In the genomic region with DNA sequence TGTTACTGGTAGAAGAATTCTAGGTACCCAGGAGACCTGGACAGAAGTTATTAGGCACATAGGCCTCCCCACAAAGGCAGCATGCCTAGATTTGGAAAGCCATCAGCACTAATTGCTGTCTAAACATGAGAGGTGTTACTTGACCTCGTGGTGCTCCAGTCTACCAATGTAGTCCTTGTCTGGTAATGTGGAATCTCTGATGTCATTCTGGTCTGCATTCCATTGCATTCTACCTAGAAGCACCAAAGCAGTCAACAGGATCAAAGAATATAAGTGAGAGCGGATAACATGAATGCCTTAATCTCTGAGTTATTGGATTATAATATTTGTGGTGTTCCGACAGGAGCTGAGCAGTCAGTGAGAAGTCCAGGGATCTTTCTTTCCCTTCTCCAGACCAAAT, we compare ENCODE assay signal across 30 cellular contexts.
"Had no signal": no experiment of that assay in that cellular context is flagged by ENCODE, and none has a peak within 500 bp of the region (broad histone marks: within the 10 kb centered on the region; RNA-seq: fewer than 3 reads in every experiment).

No MANE protein-coding gene starts in this region.

- H3K9ac ChIP-seq: KMS-11 had no signal

- DNase-seq: activated CD4-positive, alpha-beta T cell treated with anti-CD3 and anti-CD28 coated beads, Interleukin-2, amount 10 ng/mL, durations not matched to agents 24 days and 14 days; activated CD4-positive, alpha-beta T cell treated with anti-CD3 and anti-CD28 coated beads, Interleukin-2, amount 50 U/mL, for 4 hours; activated CD8-positive, alpha-beta T cell treated with anti-CD3 and anti-CD28 coated beads, Interleukin-2, amount 10 ng/mL, durations not matched to agents 7 days and 5 days; activated gamma-delta T cell; activated naive CD4-positive, alpha-beta T cell treated with Interleukin-2 at 50 U/mL for 16 hours; activated naive CD8-positive, alpha-beta T cell treated with anti-CD3 and anti-CD28 coated beads, Interleukin-2, amount 10 ng/mL, durations not matched to agents 7 days and 5 days; activated T-cell treated with anti-CD3 and anti-CD28 coated beads, Interleukin-2, amount 50 U/mL, for 24 hours; amygdala; brain microvascular endothelial cell; central memory CD4-positive, alpha-beta T cell; NCI-H1092 treated with DMSO at 0.1 percent for 48 hours; NCI-H146; NCI-H187; NCI-H2029 treated with DMSO at 0.1 percent for 48 hours; NCI-H2107; NCI-H2171; NCI-H510A; NCI-H526; NCI-H774; PC-9; SIG-M5; T1000 had no signal

- H3K36me3 ChIP-seq: brain microvascular endothelial cell had no signal

- H3K27ac Mint-ChIP-seq: activated CD4-positive, alpha-beta T cell treated with anti-CD3 and anti-CD28 coated beads, Interleukin-2, amount 10 ng/mL, durations not matched to agents 24 days and 14 days; activated CD8-positive, alpha-beta T cell treated with anti-CD3 and anti-CD28 coated beads, Interleukin-2, amount 10 ng/mL, durations not matched to agents 7 days and 5 days; activated naive CD4-positive, alpha-beta T cell treated with anti-CD3 and anti-CD28 coated beads, Interleukin-2, amount 50 U/mL, for 24 hours; activated naive CD8-positive, alpha-beta T cell treated with anti-CD3 and anti-CD28 coated beads, Interleukin-2, amount 10 ng/mL, durations not matched to agents 7 days and 5 days; activated T-cell treated with anti-CD3 and anti-CD28 coated beads, Interleukin-2, amount 50 U/mL, for 24 hours; activated T-helper 2 cell treated with anti-CD3 and anti-CD28 coated beads, Interferon-gamma antibody, Interleukin-2, Interleukin-4, amounts not matched to agents 10 μg/mL and 5 μg/mL and 100 μg/mL, durations not matched to agents 14 hours and 24 hours and 36 hours had no signal

- H3K9me3 Mint-ChIP-seq: activated CD4-positive, alpha-beta T cell treated with anti-CD3 and anti-CD28 coated beads, Interleukin-2, amount 10 ng/mL, durations not matched to agents 24 days and 14 days; activated naive CD4-positive, alpha-beta T cell treated with anti-CD3 and anti-CD28 coated beads, Interleukin-2, amount 50 U/mL, for 24 hours; activated naive CD8-positive, alpha-beta T cell treated with anti-CD3 and anti-CD28 coated beads, Interleukin-2, amount 10 ng/mL, durations not matched to agents 7 days and 5 days; activated T-cell treated with anti-CD3 and anti-CD28 coated beads, Interleukin-2, amount 50 U/mL, for 24 hours; activated T-helper 2 cell treated with anti-CD3 and anti-CD28 coated beads, Interferon-gamma antibody, Interleukin-2, Interleukin-4, amounts not matched to agents 10 μg/mL and 5 μg/mL and 100 μg/mL, durations not matched to agents 14 hours and 24 hours and 36 hours had no signal

- H3K4me3 Mint-ChIP-seq: activated CD4-positive, alpha-beta T cell treated with anti-CD3 and anti-CD28 coated beads, Interleukin-2, amount 10 ng/mL, durations not matched to agents 24 days and 14 days; activated CD8-positive, alpha-beta T cell treated with anti-CD3 and anti-CD28 coated beads, Interleukin-2, amount 10 ng/mL, durations not matched to agents 7 days and 5 days; activated naive CD4-positive, alpha-beta T cell treated with anti-CD3 and anti-CD28 coated beads, Interleukin-2, amount 50 U/mL, for 24 hours; activated naive CD8-positive, alpha-beta T cell treated with anti-CD3 and anti-CD28 coated beads, Interleukin-2, amount 10 ng/mL, durations not matched to agents 7 days and 5 days; activated T-cell treated with anti-CD3 and anti-CD28 coated beads, Interleukin-2, amount 50 U/mL, for 24 hours had no signal

- H3K27ac ChIP-seq: brain microvascular endothelial cell, KMS-11, PC-9, RWPE1 had no signal

- H3K4me1 Mint-ChIP-seq: activated CD4-positive, alpha-beta T cell treated with anti-CD3 and anti-CD28 coated beads, Interleukin-2, amount 10 ng/mL, durations not matched to agents 24 days and 14 days; activated naive CD4-positive, alpha-beta T cell treated with anti-CD3 and anti-CD28 coated beads, Interleukin-2, amount 50 U/mL, for 24 hours; activated naive CD8-positive, alpha-beta T cell treated with anti-CD3 and anti-CD28 coated beads, Interleukin-2, amount 10 ng/mL, durations not matched to agents 7 days and 5 days had no signal

- H3K4me2 ChIP-seq: KMS-11, PC-9 had no signal

- ATAC-seq: activated CD8-positive, alpha-beta T cell treated with anti-CD3 and anti-CD28 coated beads, Interleukin-2, amount 10 ng/mL, durations not matched to agents 7 days and 5 days; Right ventricle myocardium inferior; SK-N-SH treated with all-trans-retinoic acid at 6 μM for 48 hours had no signal

- H2AFZ ChIP-seq: PC-9 had no signal

- H3K36me3 Mint-ChIP-seq: activated naive CD4-positive, alpha-beta T cell treated with anti-CD3 and anti-CD28 coated beads, Interleukin-2, amount 50 U/mL, for 24 hours; activated naive CD8-positive, alpha-beta T cell treated with anti-CD3 and anti-CD28 coated beads, Interleukin-2, amount 10 ng/mL, durations not matched to agents 7 days and 5 days had no signal

- H3K27me3 ChIP-seq: brain microvascular endothelial cell had no signal

- H3K4me3 ChIP-seq: PC-9 had no signal

- FAIRE-seq: RCC 7860, TTC549 had no signal
